ENCODE assay signal across 8 cellular contexts in the genomic region with DNA sequence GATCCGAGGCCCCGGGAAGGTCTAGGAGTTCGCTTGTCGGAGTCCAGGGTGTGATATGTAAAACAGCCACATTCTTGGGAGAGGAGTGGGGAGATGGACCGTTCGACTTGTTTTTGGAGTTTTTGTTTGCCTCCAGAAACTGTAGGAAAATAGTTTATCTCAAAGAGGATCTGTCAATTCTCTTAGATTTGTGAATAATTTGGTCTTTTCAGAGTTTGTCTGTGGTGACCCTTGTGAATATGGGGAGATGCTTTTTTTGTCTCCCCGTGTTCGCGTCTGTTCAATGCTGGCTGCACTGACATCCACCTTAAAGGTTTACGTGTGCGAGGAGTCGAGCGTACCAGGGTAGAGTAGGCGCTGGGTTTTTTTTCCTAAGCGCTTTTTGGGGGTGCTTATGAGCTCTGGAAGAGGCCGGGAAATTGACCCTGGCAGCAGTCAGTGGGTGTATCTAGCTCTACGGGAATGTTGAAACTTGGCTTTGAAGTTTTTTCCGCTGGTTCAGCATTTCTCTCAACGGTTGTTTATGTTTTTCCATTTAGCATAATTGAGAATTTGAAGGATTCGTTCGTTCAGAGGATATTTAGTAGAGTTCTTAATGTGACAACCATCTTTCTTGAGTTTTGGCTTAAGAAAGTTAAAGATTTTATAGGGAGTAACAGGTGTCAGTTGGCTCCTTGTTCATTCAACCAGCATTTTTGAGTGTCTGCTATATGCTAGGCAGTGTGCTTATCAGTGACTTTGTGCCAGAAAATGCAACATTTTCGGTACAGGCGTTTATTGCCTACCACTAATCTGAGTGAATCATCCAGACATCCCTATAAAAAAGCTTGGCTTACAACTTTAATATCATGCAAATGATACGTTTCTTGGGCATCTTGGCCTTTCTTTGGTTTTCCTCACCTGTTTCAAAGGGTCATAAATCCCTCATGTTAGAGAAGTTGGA. TPM values are rescaled to one million over a fixed set of nuclear protein-coding genes. Genes with fewer than 3 reads are reported as not detected.
A peak's percentile ranks its signal among the peaks of the same experiment; 100 is the strongest.
DNase-seq lines count a peak whose midpoint lies in the region; ATAC-seq, FAIRE-seq and TF ChIP-seq lines count a peak whose summit lies in the region.

No MANE protein-coding gene starts in this region.

- H3K36me3 ChIP-seq in PC-9 (ENCODE audit: low read depth): no peaks in the 10 kb centered on the region

- intact Hi-C loops in PC-9 (cut with micrococcal nuclease; ENCODE audit: unreplicated experiment): loop anchor here (5.0 kb wide), 2 partner anchors 74 to 356 kb away; a partner anchor contains a TSS

- peaks cover 39% of the 10 kb centered on the region for H4K20me1 ChIP-seq in PC-9 (ENCODE audit: insufficient read depth)

- peak overlapping the region; percentile 95 for H3K27ac Mint-ChIP-seq in endothelial cell (ENCODE audit: unreplicated experiment)
- H3K27ac Mint-ChIP-seq in nephron progenitor cell: peak overlapping the region; percentile 98

- no peaks in the 10 kb centered on the region; the same call in 1 of the 2 replicates for H3F3A ChIP-seq in PC-9 (ENCODE audit: insufficient read depth, low read depth)

- no peak for FAIRE-seq in GM12891 (lab: Jason Lieb, UNC)

- DNase-seq in GM12891 (ENCODE audit: insufficient read length, low spot score) (no peak), PC-9 (no peak), endothelial cell (ENCODE audit: low spot score) (no peak), nephron progenitor cell (no peak), GM13977 (ENCODE audit: low spot score) (no peak)

- no peaks in the 10 kb centered on the region for H3K9me3 Mint-ChIP-seq in endothelial cell (ENCODE audit: unreplicated experiment)
- H3K9me3 Mint-ChIP-seq in nephron progenitor cell: no peaks in the 10 kb centered on the region

- H3K4me1 Mint-ChIP-seq in endothelial cell (ENCODE audit: unreplicated experiment) (peaks cover 28% of the 10 kb centered on the region), nephron progenitor cell (peaks cover 30% of the 10 kb centered on the region)

- TF ChIP-seq CTCF in PC-9 (conservative IDR thresholded peaks at IDR 0.05) (no peak), endothelial cell (IDR thresholded peaks at IDR 0.05; ENCODE audit: unreplicated experiment) (no peak), nephron progenitor cell (IDR thresholded peaks at IDR 0.05) (no peak), GM13977 (IDR thresholded peaks at IDR 0.05; ENCODE audit: extremely low read depth, insufficient read depth, missing control alignments) (no peak)

- H3K27ac ChIP-seq in PC-9: peak overlapping the region; percentile 74

- H3K9me2 ChIP-seq in PC-9 (ENCODE audit: insufficient read depth): no peaks in the 10 kb centered on the region

- H3K36me3 Mint-ChIP-seq in endothelial cell (ENCODE audit: low read depth, unreplicated experiment) (peaks cover 13% of the 10 kb centered on the region), nephron progenitor cell (ENCODE audit: low read depth) (peaks cover 15% of the 10 kb centered on the region)

- H3K79me2 ChIP-seq in PC-9 (ENCODE audit: low read depth): peaks cover 58% of the 10 kb centered on the region

- H3K27me3 ChIP-seq in PC-9 (ENCODE audit: insufficient read depth, low read depth): no peaks in the 10 kb centered on the region

- H3K4me2 ChIP-seq in PC-9: peak overlapping the region; percentile 85

- no peaks in the 10 kb centered on the region for H3K9me3 ChIP-seq in PC-9 (ENCODE audit: insufficient read depth, low read depth)

- 0 out of 2 replicates have a peak, but pooled peaks cover 7% of the 10 kb centered on the region for H3K4me1 ChIP-seq in PC-9 (replicated peaks; ENCODE audit: insufficient read depth)

- in situ Hi-C loops in GM13977 (cut with MboI; ENCODE audit: low pct_unique_long_range_greater_than_20kb, low sequenced_read_pairs, unreplicated experiment): no loop called here

- BruUV-seq in PC-9 (replicated peaks; lab: Mats Ljungman, UMichigan): no TSS peak

- POLR2A ChIA-PET in PC-9 (lab: Charles Lee; ENCODE audit: unreplicated experiment): interaction anchor here (0.6 kb wide), 3 partner anchors 16 to 273 kb away, joined by 4 to 39 read pairs (median 4); no protein-coding TSS in a partner anchor

- ATAC-seq in GM21529 (IDR thresholded peaks at IDR 0.05; ENCODE audit: unreplicated experiment): no peak
- ATAC-seq in HG03432 (IDR thresholded peaks at IDR 0.05; ENCODE audit: unreplicated experiment): no peak
- ATAC-seq in GM21528 (IDR thresholded peaks at IDR 0.05; ENCODE audit: low FRiP score, unreplicated experiment): no peak

- H3K4me3 Mint-ChIP-seq in endothelial cell (ENCODE audit: unreplicated experiment) (peak overlapping the region; percentile 97), nephron progenitor cell (peak overlapping the region; percentile 93)

- peak overlapping the region; percentile 59 for H3K4me3 ChIP-seq in PC-9

- CTCF ChIA-PET in PC-9 (lab: Charles Lee): interaction anchor here (0.6 to 0.9 kb wide), 4 partner anchors 72 to 734 kb away, joined by 3 to 4 read pairs (median 3); a partner anchor contains a TSS

- H3K27me3 Mint-ChIP-seq in endothelial cell (ENCODE audit: unreplicated experiment): peaks cover 3% of the 10 kb centered on the region
- H3K27me3 Mint-ChIP-seq in nephron progenitor cell (ENCODE audit: low read depth, poor library complexity): peaks cover 13% of the 10 kb centered on the region

- peak; percentile 15 for TF ChIP-seq POLR2A in GM12891 (IDR thresholded peaks at IDR 0.05; ENCODE audit: low read depth, low read length)

- peak overlapping the region; percentile 73 for H2AFZ ChIP-seq in PC-9

TF ChIP-seq in GM12891, 5 proteins besides CTCF, POLR2A, EP300 and RAD21:
- TF ChIP-seq TAF1 (IDR thresholded peaks at IDR 0.05; ENCODE audit: low read depth, low read length) (no peak), POLR2AphosphoS5 (IDR thresholded peaks at IDR 0.05; ENCODE audit: low read depth, low read length) (no peak), PAX5 (IDR thresholded peaks at IDR 0.05; ENCODE audit: insufficient read depth, low read length, severe bottlenecking) (no peak), SPI1 (IDR thresholded peaks at IDR 0.05; ENCODE audit: low read depth, low read length) (no peak), POU2F2 (IDR thresholded peaks at IDR 0.05; ENCODE audit: low read depth, low read length) (no peak)

RNA-seq across cellular contexts. Expression of a gene that starts 1.2 kb away (rescaled TPM):
- 102 TPM for polyA plus RNA-seq in GM12891 (2012; ENCODE audit: low read depth, missing spikeins)
- total RNA-seq in PC-9 (2021): 104 and 114 TPM in 2 replicates
- total RNA-seq in endothelial cell (ENCODE audit: unreplicated experiment): 127 TPM

RNA-seq across cellular contexts. Expression of a gene that starts 16.0 kb away (rescaled TPM):
- polyA plus RNA-seq in GM12891 (2012; ENCODE audit: low read depth, missing spikeins): 12.0 TPM
- total RNA-seq in PC-9 (2021) (13.0 and 15.3 TPM in 2 replicates), endothelial cell (ENCODE audit: unreplicated experiment) (17.2 TPM)
